Comparison of ENCODE assay signal across 8 cellular contexts in the genomic region with DNA sequence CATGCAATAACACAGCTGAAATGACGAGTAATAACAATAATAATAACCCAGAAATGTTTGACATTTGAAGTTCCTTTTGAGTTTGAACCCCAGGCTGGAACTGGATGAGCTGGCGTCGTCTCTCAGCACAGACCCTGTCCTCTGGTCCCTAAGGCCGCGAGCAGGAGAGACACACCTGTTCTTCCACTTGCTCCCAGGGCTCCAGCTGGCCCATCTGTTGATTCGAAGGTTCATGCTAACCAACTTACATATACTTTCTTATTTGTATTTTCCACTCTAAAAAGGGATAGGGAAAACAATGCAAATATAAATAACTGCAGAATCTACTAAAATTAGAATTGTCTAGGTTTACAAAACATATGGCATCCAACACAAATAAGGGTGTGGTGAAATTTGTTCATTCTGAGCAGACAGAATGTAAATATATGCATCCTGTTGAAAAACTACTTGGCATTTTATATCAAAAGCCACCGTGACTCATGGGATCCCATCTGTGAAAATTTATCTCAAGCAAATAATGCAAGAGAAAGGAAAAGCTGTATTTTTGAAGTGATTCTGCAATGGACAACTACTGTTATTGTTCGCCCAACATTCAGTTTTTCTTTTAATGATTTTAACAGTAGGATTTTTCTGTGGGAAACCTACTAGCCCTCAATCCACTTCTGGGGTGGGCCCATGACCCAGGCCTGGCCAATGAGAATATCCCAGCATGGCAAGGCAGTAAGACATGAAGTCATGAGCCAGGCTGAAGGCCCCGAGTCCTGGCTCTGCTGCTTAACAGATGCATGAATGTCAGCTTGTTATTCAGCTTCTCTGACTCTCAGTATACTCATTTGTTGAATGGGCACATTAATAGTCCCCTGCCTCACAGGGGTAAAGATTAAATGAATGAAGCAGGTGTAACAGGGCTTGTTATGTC. TPM values are rescaled to one million over a fixed set of nuclear protein-coding genes. Genes with fewer than 3 reads are reported as not detected.
DNase-seq lines count a peak whose midpoint lies in the region; ATAC-seq, FAIRE-seq and TF ChIP-seq lines count a peak whose summit lies in the region.

No MANE protein-coding gene starts in this region.

- POLR2A ChIA-PET in PC-9 (lab: Charles Lee; ENCODE audit: unreplicated experiment): interaction anchor here (0.6 kb wide), 1 partner anchor 60 kb away, joined by 3 read pairs; no protein-coding TSS in a partner anchor

- peak overlapping the region; percentile 84 for H3K4me2 ChIP-seq in PC-9

- TSS peak; percentile 70 for BruUV-seq in PC-9 (replicated peaks; lab: Mats Ljungman, UMichigan)

- no peaks in the 10 kb centered on the region for H4K20me1 ChIP-seq in PC-9 (ENCODE audit: insufficient read depth)

- H3K27ac ChIP-seq in PC-9 (peak overlapping the region; percentile 41), psoas muscle (peak overlapping the region; percentile 86)

- H3K9me2 ChIP-seq in PC-9 (ENCODE audit: insufficient read depth): no peaks in the 10 kb centered on the region

- H3K9me3 ChIP-seq in PC-9 (ENCODE audit: insufficient read depth, low read depth) (no peaks in the 10 kb centered on the region), psoas muscle (no peaks in the 10 kb centered on the region)

- intact Hi-C loops in PC-9 (cut with micrococcal nuclease; ENCODE audit: unreplicated experiment): no loop called here
- intact Hi-C loops in psoas muscle (cut with DNase I): no loop called here

- H3F3A ChIP-seq in PC-9 (ENCODE audit: insufficient read depth, low read depth): peaks cover 16% of the 10 kb centered on the region; the same call in 1 of the 2 replicates

- DNase-seq in PC-9 (peak in 1 of 2 experiments; percentile 59), fibroblast of gingiva (ENCODE audit: low read depth) (peak; percentile 80), psoas muscle (no peak), GM12892 (ENCODE audit: insufficient read length) (no peak), RPMI8226 (no peak), GM13977 (ENCODE audit: low spot score) (no peak)

- TF ChIP-seq CTCF in PC-9 (conservative IDR thresholded peaks at IDR 0.05) (no peak), psoas muscle (IDR thresholded peaks at IDR 0.05) (no peak), GM13977 (IDR thresholded peaks at IDR 0.05; ENCODE audit: extremely low read depth, insufficient read depth, missing control alignments) (no peak)

- H3K4me3 ChIP-seq in GM08714 (ENCODE audit: low read length): peak overlapping the region; percentile 66; the same call in 1 of the 2 replicates
- peak overlapping the region; percentile 68; the same call in 1 of the 2 replicates for H3K4me3 ChIP-seq in PC-9
- peak overlapping the region; percentile 72 for H3K4me3 ChIP-seq in psoas muscle

- CTCF ChIA-PET in PC-9 (lab: Charles Lee): interaction anchor here (0.5 kb wide), 1 partner anchor 184 kb away, joined by 3 read pairs; no protein-coding TSS in a partner anchor

- in situ Hi-C loops in GM13977 (cut with MboI; ENCODE audit: low pct_unique_long_range_greater_than_20kb, low sequenced_read_pairs, unreplicated experiment): no loop called here

- FAIRE-seq in GM12892 (lab: Jason Lieb, UNC): no peak

- WGBS in psoas muscle, 3 donors: 55 to 71% (median 61%) methylated on average over 9 of the region's 9 CpGs

- TF ChIP-seq POLR2A in GM12892 (IDR thresholded peaks at IDR 0.05; ENCODE audit: low read depth, low read length): no peak

- H3K27me3 ChIP-seq in PC-9 (ENCODE audit: insufficient read depth, low read depth) (no peaks in the 10 kb centered on the region), psoas muscle (ENCODE audit: insufficient read depth in 3 of 3, low read length in 2 of 3) (no peaks in the 10 kb centered on the region)

- no peaks in the 10 kb centered on the region for H3K79me2 ChIP-seq in PC-9 (ENCODE audit: low read depth)

- H3K36me3 ChIP-seq in PC-9 (ENCODE audit: low read depth) (no peaks in the 10 kb centered on the region), psoas muscle (ENCODE audit: insufficient read depth in 1 of 2, low read depth in 1 of 2) (no peaks in the 10 kb centered on the region)

- ATAC-seq in psoas muscle: peak in 1 of 4 donors; percentile 20
- no peak for ATAC-seq in GM21619 (IDR thresholded peaks at IDR 0.05; ENCODE audit: unreplicated experiment)

- peak overlapping the region; percentile 89 for H2AFZ ChIP-seq in PC-9

- H3K4me1 ChIP-seq in PC-9 (replicated peaks; ENCODE audit: insufficient read depth) (peaks cover 21% of the 10 kb centered on the region), psoas muscle (peaks cover 3% of the 10 kb centered on the region)

RNA-seq across cellular contexts. Expression of a gene that starts 13.2 kb away (rescaled TPM):
- total RNA-seq in PC-9 (2021): 5.7 and 6.1 TPM in 2 replicates
- total RNA-seq in psoas muscle: 1 to 10 TPM; 1.5 to 4.8 (median 2.7) TPM
- polyA plus RNA-seq in psoas muscle: 1 to 10 TPM in 2 of 3 donors, under 1 TPM in 1; 0.33 to 2.1 (median 1.5) TPM
- polyA plus RNA-seq in GM12892 (2012; ENCODE audit: missing spikeins): 29.1 TPM
